Comparison of ENCODE assay signal across 8 cellular contexts in the genomic region with DNA sequence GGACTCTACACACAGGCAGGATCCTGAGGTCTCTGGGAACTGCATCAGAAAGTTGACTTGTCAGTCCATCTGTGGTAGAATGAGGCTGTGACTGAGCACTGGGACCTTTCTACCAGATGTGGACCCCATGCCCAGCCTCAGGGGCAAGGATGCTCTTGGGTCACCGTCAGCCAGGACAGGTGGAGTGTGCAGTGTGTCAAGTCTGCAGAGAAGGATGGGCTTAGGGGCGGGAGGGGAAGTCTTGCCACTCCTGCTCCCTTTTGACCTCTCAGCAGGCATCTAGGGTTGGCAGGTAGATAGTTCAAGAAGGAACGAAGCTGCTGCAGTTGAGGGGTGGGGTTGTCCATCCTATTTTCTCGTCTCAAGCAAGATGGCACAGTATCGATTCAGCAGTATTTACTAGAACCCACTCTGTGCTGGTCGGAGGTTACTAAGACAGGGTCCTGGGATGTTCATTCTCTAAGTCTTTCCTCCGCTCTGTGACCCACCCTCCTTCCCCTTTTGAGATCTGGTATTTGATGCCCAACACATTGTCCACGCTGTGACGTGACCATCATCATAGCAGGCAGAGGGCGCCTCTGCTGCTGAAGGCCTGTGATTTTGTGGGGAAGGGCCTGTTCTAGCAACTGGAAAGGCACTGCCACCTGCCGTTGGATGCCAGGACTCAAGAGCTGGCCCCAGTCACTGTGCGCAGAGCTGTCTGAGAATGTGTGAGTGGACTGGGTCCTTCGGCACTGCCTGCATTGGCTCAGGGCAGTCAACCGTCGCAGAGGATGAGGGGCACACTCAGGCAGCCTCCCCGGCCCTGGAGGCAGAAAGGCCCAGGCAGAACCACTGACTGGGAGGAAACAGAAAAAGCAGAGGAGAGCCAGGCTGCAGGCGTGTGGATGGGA. TPM values are rescaled to one million over a fixed set of nuclear protein-coding genes. Genes with fewer than 3 reads are reported as not detected.
DNase-seq lines count a peak whose midpoint lies in the region; ATAC-seq and TF ChIP-seq lines count a peak whose summit lies in the region.

No MANE protein-coding gene starts in this region.

- POLR2A ChIA-PET in CD4-positive, alpha-beta T cell (lab: Charles Lee) = interaction anchor here (0.5 to 1.5 kb wide), 3 partner anchors 24 to 45 kb away, joined by 3 to 4 read pairs (median 4); no protein-coding TSS in a partner anchor

- H3K27me3 ChIP-seq in CD4-positive, alpha-beta T cell (ENCODE audit: control insufficient read depth, insufficient read depth, low read length) = no peaks in the 10 kb centered on the region
- H3K27me3 ChIP-seq in gastroesophageal sphincter = no peaks in the 10 kb centered on the region

- H3K4me1 Mint-ChIP-seq in CD4-positive, alpha-beta T cell (ENCODE audit: low read depth) = peaks cover 31% of the 10 kb centered on the region
- H3K4me1 Mint-ChIP-seq in activated T-helper 2 cell treated with anti-CD3 and anti-CD28 coated beads, Interferon-gamma antibody, Interleukin-2, Interleukin-4, amounts not matched to agents 10 μg/mL and 5 μg/mL and 100 μg/mL, durations not matched to agents 14 hours and 24 hours and 36 hours (ENCODE audit: low read depth) = peaks cover 47% of the 10 kb centered on the region
- no peaks in the 10 kb centered on the region for H3K4me1 Mint-ChIP-seq in osteocyte (ENCODE audit: unreplicated experiment)

- H3K36me3 ChIP-seq in gastroesophageal sphincter = peaks cover 0 to 99% of the 10 kb centered on the region in 2 donors

- no peaks in the 10 kb centered on the region for H3K27me3 Mint-ChIP-seq in CD4-positive, alpha-beta T cell
- H3K27me3 Mint-ChIP-seq in activated T-helper 2 cell treated with anti-CD3 and anti-CD28 coated beads, Interferon-gamma antibody, Interleukin-2, Interleukin-4, amounts not matched to agents 10 μg/mL and 5 μg/mL and 100 μg/mL, durations not matched to agents 14 hours and 24 hours and 36 hours (ENCODE audit: low read depth) = no peaks in the 10 kb centered on the region
- H3K27me3 Mint-ChIP-seq in osteocyte (ENCODE audit: unreplicated experiment) = no peaks in the 10 kb centered on the region

- no peak overlapping the region for H3K4me3 ChIP-seq in gastroesophageal sphincter

- TF ChIP-seq POLR2A in gastroesophageal sphincter (IDR thresholded peaks at IDR 0.05) = no peak

- intact Hi-C loops in CD4-positive, alpha-beta T cell (cut with DNase I, micrococcal nuclease) = loop anchor here (1.0 to 2.0 kb wide), 3 partner anchors 47 to 77 kb away; no protein-coding TSS in a partner anchor
- intact Hi-C loops in activated T-helper 2 cell treated with anti-CD3 and anti-CD28 coated beads, Interferon-gamma antibody, Interleukin-2, Interleukin-4, amounts not matched to agents 10 μg/mL and 5 μg/mL and 100 μg/mL, durations not matched to agents 14 hours and 24 hours and 36 hours (cut with micrococcal nuclease) = loop anchor here (1.0 kb wide), 1 partner anchor 77 kb away; no protein-coding TSS in a partner anchor

- 77 to 88% methylated on average over 5 to 7 of the region's 17 CpGs for WGBS in gastroesophageal sphincter (ENCODE audit: low coverage in 1 of 2), 2 donors

- H3K27ac Mint-ChIP-seq in CD4-positive, alpha-beta T cell = no peak overlapping the region
- peak overlapping the region; percentile 86 for H3K27ac Mint-ChIP-seq in activated T-helper 2 cell treated with anti-CD3 and anti-CD28 coated beads, Interferon-gamma antibody, Interleukin-2, Interleukin-4, amounts not matched to agents 10 μg/mL and 5 μg/mL and 100 μg/mL, durations not matched to agents 14 hours and 24 hours and 36 hours
- peak overlapping the region; percentile 71 for H3K27ac Mint-ChIP-seq in osteocyte (ENCODE audit: unreplicated experiment)

- peak; percentile 37 for ATAC-seq in CD4-positive, alpha-beta T cell (ENCODE audit: poor library complexity)
- ATAC-seq in gastroesophageal sphincter (peak; percentile 38), GM19328 (IDR thresholded peaks at IDR 0.05; ENCODE audit: unreplicated experiment) (no peak), HG03378 (IDR thresholded peaks at IDR 0.05; ENCODE audit: unreplicated experiment) (no peak)

- no peaks in the 10 kb centered on the region for H3K9me3 ChIP-seq in CD4-positive, alpha-beta T cell (ENCODE audit: control insufficient read depth, low read length)
- H3K9me3 ChIP-seq in gastroesophageal sphincter = no peaks in the 10 kb centered on the region

- CTCF ChIA-PET in CD4-positive, alpha-beta T cell (lab: Charles Lee) = interaction anchor here (0.6 to 1.3 kb wide), 5 partner anchors 14 to 77 kb away, joined by 3 to 5 read pairs (median 3); no protein-coding TSS in a partner anchor

- peaks cover 0 to 6% (median 0%) of the 10 kb centered on the region in 3 donors for H3K4me1 ChIP-seq in gastroesophageal sphincter

- no peak overlapping the region for H3K4me3 Mint-ChIP-seq in CD4-positive, alpha-beta T cell
- H3K4me3 Mint-ChIP-seq in activated T-helper 2 cell treated with anti-CD3 and anti-CD28 coated beads, Interferon-gamma antibody, Interleukin-2, Interleukin-4, amounts not matched to agents 10 μg/mL and 5 μg/mL and 100 μg/mL, durations not matched to agents 14 hours and 24 hours and 36 hours (ENCODE audit: low read depth) = peak overlapping the region; percentile 58
- no peak overlapping the region for H3K4me3 Mint-ChIP-seq in osteocyte (ENCODE audit: unreplicated experiment)

- peak; percentile 33 for TF ChIP-seq CTCF in CD4-positive, alpha-beta T cell (IDR thresholded peaks at IDR 0.05)
- peak in 3 of 4 experiments; percentile 33 to 49 (median 35) for TF ChIP-seq CTCF in gastroesophageal sphincter (IDR thresholded peaks at IDR 0.05)
- TF ChIP-seq CTCF in osteocyte (IDR thresholded peaks at IDR 0.05) = peak; percentile 74

- peak in 5 of 10 experiments; percentile 10 to 27 (median 22) for DNase-seq in CD4-positive, alpha-beta T cell
- DNase-seq in HT-29 (ENCODE audit: low spot score) (peak; percentile 88), NCI-H82 treated with DMSO at 0.1 percent for 48 hours (lab: John Stamatoyannopoulos, UW; ENCODE audit: unreplicated experiment) (peak; percentile 54), osteocyte (ENCODE audit: extremely low spot score, unreplicated experiment) (no peak)
- DNase-seq in activated T-helper 2 cell treated with anti-CD3 and anti-CD28 coated beads, Interferon-gamma antibody, Interleukin-2, Interleukin-4, amounts not matched to agents 10 μg/mL and 5 μg/mL and 100 μg/mL, durations not matched to agents 14 hours and 24 hours and 36 hours (ENCODE audit: low spot score) = no peak

- H3K36me3 Mint-ChIP-seq in CD4-positive, alpha-beta T cell (ENCODE audit: low read depth) = peaks cover 54% of the 10 kb centered on the region
- peaks cover 85% of the 10 kb centered on the region for H3K36me3 Mint-ChIP-seq in activated T-helper 2 cell treated with anti-CD3 and anti-CD28 coated beads, Interferon-gamma antibody, Interleukin-2, Interleukin-4, amounts not matched to agents 10 μg/mL and 5 μg/mL and 100 μg/mL, durations not matched to agents 14 hours and 24 hours and 36 hours (ENCODE audit: low read depth)
- peaks cover 18% of the 10 kb centered on the region for H3K36me3 Mint-ChIP-seq in osteocyte (ENCODE audit: unreplicated experiment)

- peak overlapping the region; percentile 32 for H3K27ac ChIP-seq in CD4-positive, alpha-beta T cell (ENCODE audit: low read depth, low read length)
- H3K27ac ChIP-seq in gastroesophageal sphincter = no peak overlapping the region

- H3K9me3 Mint-ChIP-seq in CD4-positive, alpha-beta T cell = no peaks in the 10 kb centered on the region
- no peaks in the 10 kb centered on the region for H3K9me3 Mint-ChIP-seq in activated T-helper 2 cell treated with anti-CD3 and anti-CD28 coated beads, Interferon-gamma antibody, Interleukin-2, Interleukin-4, amounts not matched to agents 10 μg/mL and 5 μg/mL and 100 μg/mL, durations not matched to agents 14 hours and 24 hours and 36 hours
- no peaks in the 10 kb centered on the region for H3K9me3 Mint-ChIP-seq in osteocyte (ENCODE audit: unreplicated experiment)

- no peak for TF ChIP-seq EP300 in gastroesophageal sphincter (IDR thresholded peaks at IDR 0.05)

RNA-seq across cellular contexts. Expression of gene RBCK1, which starts 23.2 kb away (rescaled TPM):
- 10 to 100 TPM; 53.3 to 57.3 TPM for total RNA-seq in CD4-positive, alpha-beta T cell
- 208 and 221 TPM in 2 replicates for total RNA-seq in HT-29 (2014; rRNA removed; shearing (Covaris generic))
- 112 and 118 TPM in 2 replicates for total RNA-seq in activated T-helper 2 cell treated with anti-CD3 and anti-CD28 coated beads, Interferon-gamma antibody, Interleukin-2, Interleukin-4, amounts not matched to agents 10 μg/mL and 5 μg/mL and 100 μg/mL, durations not matched to agents 14 hours and 24 hours and 36 hours
- total RNA-seq in gastroesophageal sphincter (100 to 1,000 TPM in 1 of 4 donors, 10 to 100 TPM in 3; 50.9 to 111 (median 82.1) TPM), osteocyte (103 and 119 TPM in 2 replicates)

RNA-seq across cellular contexts. Expression of gene TBC1D20, which starts 31.1 kb away (rescaled TPM):
- 10 to 100 TPM; 15.7 to 16.1 TPM for total RNA-seq in CD4-positive, alpha-beta T cell
- total RNA-seq in HT-29 (2014; rRNA removed; shearing (Covaris generic)) = 16.7 and 19.5 TPM in 2 replicates
- total RNA-seq in activated T-helper 2 cell treated with anti-CD3 and anti-CD28 coated beads, Interferon-gamma antibody, Interleukin-2, Interleukin-4, amounts not matched to agents 10 μg/mL and 5 μg/mL and 100 μg/mL, durations not matched to agents 14 hours and 24 hours and 36 hours = 30.1 and 31.5 TPM in 2 replicates
- 10 to 100 TPM; 39.6 to 51.2 (median 39.9) TPM for total RNA-seq in gastroesophageal sphincter
- total RNA-seq in osteocyte = 52.8 and 54.1 TPM in 2 replicates

RNA-seq across cellular contexts. Expression of gene TRIB3, which starts 50.7 kb away (rescaled TPM):
- total RNA-seq in CD4-positive, alpha-beta T cell = 1 to 10 TPM; 1.3 to 1.5 TPM
- 137 TPM in 2 replicates for total RNA-seq in HT-29 (2014; rRNA removed; shearing (Covaris generic))
- 31.6 and 32.2 TPM in 2 replicates for total RNA-seq in activated T-helper 2 cell treated with anti-CD3 and anti-CD28 coated beads, Interferon-gamma antibody, Interleukin-2, Interleukin-4, amounts not matched to agents 10 μg/mL and 5 μg/mL and 100 μg/mL, durations not matched to agents 14 hours and 24 hours and 36 hours
- total RNA-seq in gastroesophageal sphincter (1 to 10 TPM in 3 of 4 donors, under 1 TPM in 1; 0.31 to 5.6 (median 3.9) TPM), osteocyte (49.1 and 62.6 TPM in 2 replicates)

Comparison
In these comparisons a context has a peak if more than half of its experiments do, and no peak if none do; other contexts are left out.
1. ATAC-seq: peak in CD4-positive, alpha-beta T cell (single experiment) and gastroesophageal sphincter (single experiment); none in GM19328 (single experiment) and HG03378 (single experiment).
2. DNase-seq: peak in HT-29 (single experiment) and NCI-H82 treated with DMSO at 0.1 percent for 48 hours (single experiment); none in activated T-helper 2 cell treated with anti-CD3 and anti-CD28 coated beads, Interferon-gamma antibody, Interleukin-2, Interleukin-4, amounts not matched to agents 10 μg/mL and 5 μg/mL and 100 μg/mL, durations not matched to agents 14 hours and 24 hours and 36 hours (single experiment) and osteocyte (single experiment).
3. Peak in every context shown above with its lines, with median percentiles within 50 percentile points of each other: CTCF ChIP-seq.